ENCODE assay signal across 26 cellular contexts in the genomic region with DNA sequence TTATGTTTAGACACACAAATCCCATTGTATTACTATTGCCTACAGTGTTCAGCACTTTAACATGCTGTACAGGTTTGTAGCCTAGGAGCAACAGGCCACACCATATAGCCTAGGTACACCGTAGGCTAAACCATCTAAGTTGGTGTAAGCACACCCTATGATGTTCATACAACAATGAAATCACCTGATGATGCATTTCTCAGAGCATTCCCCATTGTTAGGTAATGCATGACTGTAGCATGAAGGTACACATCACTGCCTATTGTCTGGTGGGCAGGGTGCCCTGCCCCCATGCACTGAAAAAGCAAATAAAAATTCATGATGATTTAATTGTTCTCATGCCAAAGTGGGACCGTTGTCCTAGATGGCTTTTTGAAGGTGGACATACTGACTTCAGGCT.
"Had no signal": no experiment of that assay in that cellular context is flagged by ENCODE, and none has a peak within 500 bp of the region (broad histone marks: within the 10 kb centered on the region; RNA-seq: fewer than 3 reads in every experiment).

No MANE protein-coding gene starts in this region.

- H3K9me3 ChIP-seq: neutrophil, pancreas, prostate gland, right lobe of liver, sigmoid colon, suprapubic skin, testis, tibial artery, transverse colon, upper lobe of right lung, vagina had no signal

- DNase-seq: naive thymus-derived CD8-positive, alpha-beta T cell; nephron progenitor cell; nucleus accumbens; pancreas; retina; right cardiac atrium; right lobe of liver; sigmoid colon; small intestine; stimulated activated CD4-positive, alpha-beta T cell treated with anti-CD3 and anti-CD28 coated beads, Interleukin-15, amount 100 ng/mL, for 24 hours; stimulated activated CD4-positive, alpha-beta T cell treated with anti-CD3 and anti-CD28 coated beads, Interleukin-2, amount 100 ng/mL, for 24 hours; stimulated activated CD4-positive, alpha-beta T cell treated with anti-CD3 and anti-CD28 coated beads, Interleukin-2, amount 100 ng/mL, for 48 hours; stimulated activated CD4-positive, alpha-beta T cell treated with anti-CD3 and anti-CD28 coated beads, Interleukin-4, amount 100 ng/mL, for 24 hours; stimulated activated naive B cell treated with anti-CD40 and anti-IgM and Interleukin-4, amounts not matched to agents 10 μg/mL and 1 μg/mL and 100 μg/mL, for 72 hours; stimulated activated naive CD4-positive, alpha-beta T cell treated with Interleukin-2 at 50 U/mL for 16 hours; substantia nigra; testis; tibial artery; transverse colon; upper lobe of right lung had no signal

- FAIRE-seq: pancreas, small intestine had no signal

- H3K27ac ChIP-seq: neutrophil, pancreas, prostate gland, right lobe of liver, sigmoid colon, suprapubic skin, testis, tibial artery, transverse colon, upper lobe of right lung, vagina had no signal

- H3K36me3 ChIP-seq: neutrophil, pancreas, prostate gland, right lobe of liver, sigmoid colon, suprapubic skin, tibial artery, transverse colon, upper lobe of right lung, vagina had no signal

- H3K4me3 ChIP-seq: pancreas, prostate gland, right lobe of liver, sigmoid colon, suprapubic skin, testis, tibial artery, transverse colon, upper lobe of right lung, vagina had no signal

- H3K4me1 ChIP-seq: prostate gland, right lobe of liver, sigmoid colon, suprapubic skin, testis, tibial artery, transverse colon, upper lobe of right lung, vagina had no signal

- H3K27me3 ChIP-seq: neutrophil, pancreas, right lobe of liver, sigmoid colon, suprapubic skin, testis, tibial artery, transverse colon, upper lobe of right lung, vagina had no signal

- ATAC-seq: naive thymus-derived CD8-positive, alpha-beta T cell; natural killer cell treated with Interleukin-12 subunit alpha and Interleukin-12 subunit beta and Interleukin-15 and Interleukin-18, amount 100 ng/mL, for 72 hours; pancreas; right cardiac atrium; right lobe of liver; stimulated activated effector memory CD8-positive, alpha-beta T cell treated with anti-CD3 and anti-CD28 coated beads, Interleukin-12 subunit alpha, Interleukin-12 subunit beta, amount 100 ng/mL, for 72 hours; stimulated activated naive B cell treated with anti-CD40 and anti-IgM and Interleukin-4, amounts not matched to agents 10 μg/mL and 1 μg/mL and 100 μg/mL, for 72 hours; upper lobe of right lung had no signal
